Comparison of ENCODE assay signal across 20 cellular contexts in genomic region chr5:33129309-33129708, GRCh38.
A peak's percentile ranks its signal among the peaks of the same experiment; 100 is the strongest.
DNase-seq lines count a peak whose midpoint lies in the region; ATAC-seq, FAIRE-seq and TF ChIP-seq lines count a peak whose summit lies in the region.
"Had no signal": no experiment of that assay in that cellular context is flagged by ENCODE, and none has a peak within 500 bp of the region (broad histone marks: within the 10 kb centered on the region; RNA-seq: fewer than 3 reads in every experiment).

No MANE protein-coding gene starts in this region.

- TF ChIP-seq POLR2A in NB4 (IDR thresholded peaks at IDR 0.05; ENCODE audit: extremely low read depth, insufficient read length) (no peak), HepG2 (IDR thresholded peaks at IDR 0.05; ENCODE audit: insufficient read depth in 1 of 2, low read depth in 2 of 2, low read length in 2 of 2) (no peak)

- no TSS peak for BruUV-seq in HepG2 (replicated peaks; lab: Mats Ljungman, UMichigan)

- POLR2A ChIA-PET in HepG2 (lab: Yijun Ruan, JAX) = no interaction called here

- 70% methylated on average over 1 of the region's 2 CpGs for WGBS in mesenchymal stem cell
- 0% methylated on average over 2 of the region's 2 CpGs for WGBS in HepG2 (ENCODE audit: low lambda C conversion rate)

- H3K36me3 ChIP-seq in mesenchymal stem cell (ENCODE audit: control insufficient read depth in 1 of 2, insufficient read depth in 2 of 2, low read depth in 1 of 2, low read length in 2 of 2) = no peaks in the 10 kb centered on the region
- H3K36me3 ChIP-seq in HepG2 (replicated peaks in 1 of 2; ENCODE audit: control insufficient read depth in 1 of 2, insufficient read depth in 2 of 2, low read length in 2 of 2) = no peaks in the 10 kb centered on the region
- H3K36me3 ChIP-seq in kidney (ENCODE audit: control insufficient read depth in 1 of 2, insufficient read depth in 2 of 2, low read length in 2 of 2) = no peaks in the 10 kb centered on the region

- H4K20me1 ChIP-seq in HepG2 (ENCODE audit: insufficient read depth, low read length) = no peaks in the 10 kb centered on the region

- FAIRE-seq in HepG2 (lab: Jason Lieb, UNC) (no peak), kidney (lab: Jason Lieb, UNC) (no peak)
- FAIRE-seq: HTR-8/SVneo had no signal

- no peak overlapping the region for H2BK15ac ChIP-seq in mesenchymal stem cell (ENCODE audit: low read depth, poor library complexity, severe bottlenecking)

- no peak overlapping the region for H4K91ac ChIP-seq in mesenchymal stem cell (ENCODE audit: low read length)

- in situ Hi-C loops in HepG2 (cut with HindIII; ENCODE audit: extremely low pct_ligation_motif_present, low pct_unique_long_range_greater_than_20kb) = no loop called here

- H2BK120ac ChIP-seq in mesenchymal stem cell (ENCODE audit: low read depth, low read length) = no peak overlapping the region

- peaks cover 9 to 23% (median 16%) of the 10 kb centered on the region in 7 donors for H3K9me3 Mint-ChIP-seq in CD14-positive monocyte

- no peaks in the 10 kb centered on the region for H3K79me1 ChIP-seq in mesenchymal stem cell (replicated peaks; ENCODE audit: low read length, poor library complexity, severe bottlenecking)

- TF ChIP-seq RAD21 in HepG2 (CRISPR knock-in tag; IDR thresholded peaks at IDR 0.05) = no peak

- H3K4me2 ChIP-seq in mesenchymal stem cell (ENCODE audit: low read length, poor library complexity, severe bottlenecking) (no peak overlapping the region), HepG2 (ENCODE audit: low read depth, low read length) (no peak overlapping the region)
- H3K4me2 ChIP-seq: SK-N-SH had no signal

- H2AFZ ChIP-seq in mesenchymal stem cell (ENCODE audit: low read depth, low read length) (no peak overlapping the region), HepG2 (ENCODE audit: low read length) (no peak overlapping the region)

- no peak overlapping the region for H4K8ac ChIP-seq in mesenchymal stem cell (ENCODE audit: low read length)

- no peak overlapping the region for H3K27ac ChIP-seq in mesenchymal stem cell (ENCODE audit: low read length, poor library complexity, severe bottlenecking)
- no peak overlapping the region for H3K27ac ChIP-seq in HepG2 (ENCODE audit: extremely low read length, insufficient read depth, low read length)
- H3K27ac ChIP-seq in kidney (ENCODE audit: low read depth in 2 of 2, low read length in 2 of 2) = no peak overlapping the region
- H3K27ac ChIP-seq: HL-60 had no signal

- H3K9ac ChIP-seq in mesenchymal stem cell (ENCODE audit: low read length) = no peak overlapping the region
- H3K9ac ChIP-seq in HepG2 (ENCODE audit: insufficient read depth, low read depth, low read length) = no peak overlapping the region
- H3K9ac ChIP-seq in kidney (ENCODE audit: low read length in 2 of 2) = no peak overlapping the region
- H3K9ac ChIP-seq: SK-N-SH had no signal

- DNase-seq in EH (ENCODE audit: low read depth) (peak; percentile 38), NB4 (ENCODE audit: low read depth) (peak; percentile 47), SKM-1 treated with dmso at 0.1 percent for 144 hours (lab: John Stamatoyannopoulos, UW; ENCODE audit: unreplicated experiment) (peak; percentile 15), mesenchymal stem cell (peak; percentile 19), HepG2 (ENCODE audit: low spot score) (no peak), kidney (no peak), CD14-positive monocyte (ENCODE audit: low spot score) (no peak), KG1 (lab: John Stamatoyannopoulos, UW) (no peak)
- DNase-seq: Calu3; CD4-positive, alpha-beta memory T cell; DMS53; H9; NCI-H1105; NCI-H1694 treated with DMSO at 0.1 percent for 48 hours; NCI-H2107; NCI-H345; NCI-H526 treated with DMSO at 0.1 percent for 48 hours; SK-N-SH had no signal

- ATAC-seq in HepG2 = no peak

- H3K27me3 Mint-ChIP-seq in CD14-positive monocyte (ENCODE audit: low read depth in 3 of 3) = no peaks in the 10 kb centered on the region
- H3K27me3 Mint-ChIP-seq: CD4-positive, alpha-beta memory T cell had no signal

- H3K9me3 ChIP-seq in mesenchymal stem cell (ENCODE audit: control insufficient read depth, low read length) (peaks cover 23% of the 10 kb centered on the region), HepG2 (ENCODE audit: low read length) (peaks cover 11% of the 10 kb centered on the region; the same call in 1 of the 2 replicates), kidney (ENCODE audit: control insufficient read depth in 1 of 2, low read length in 2 of 2) (peaks cover 0 to 17% of the 10 kb centered on the region in 2 donors)

- no peak overlapping the region for H2BK5ac ChIP-seq in mesenchymal stem cell (ENCODE audit: low read depth, low read length, poor library complexity, severe bottlenecking)

- TF ChIP-seq EP300 in HepG2 (IDR thresholded peaks at IDR 0.05; ENCODE audit: low read depth in 2 of 2, low read length in 2 of 2) (no peak), HepG2 (CRISPR knock-in tag; IDR thresholded peaks at IDR 0.05; ENCODE audit: borderline replicate concordance) (no peak)

- no peak overlapping the region for H3K4me3 ChIP-seq in NB4 (ENCODE audit: low read depth, low read length)
- H3K4me3 ChIP-seq in mesenchymal stem cell (ENCODE audit: insufficient read depth in 1 of 2, low read depth in 1 of 2, low read length in 2 of 2) = no peak overlapping the region
- no peak overlapping the region for H3K4me3 ChIP-seq in HepG2 (replicated peaks in 1 of 3; ENCODE audit: insufficient read depth in 1 of 3, low read depth in 2 of 3, low read length in 3 of 3)
- no peak overlapping the region for H3K4me3 ChIP-seq in kidney (ENCODE audit: low read length in 2 of 2)

- H2AK5ac ChIP-seq in mesenchymal stem cell (ENCODE audit: low read length, severe bottlenecking) = no peak overlapping the region

- no peak overlapping the region for H3K4ac ChIP-seq in mesenchymal stem cell (ENCODE audit: low read depth in 1 of 2, low read length in 2 of 2)

- no peaks in the 10 kb centered on the region for H3K36me3 Mint-ChIP-seq in CD14-positive monocyte

- peaks cover 4% of the 10 kb centered on the region for H3K4me1 Mint-ChIP-seq in CD14-positive monocyte
- H3K4me1 Mint-ChIP-seq: CD4-positive, alpha-beta memory T cell; H9 had no signal

- no peak overlapping the region for H3K4me3 Mint-ChIP-seq in CD14-positive monocyte
- H3K4me3 Mint-ChIP-seq: CD4-positive, alpha-beta memory T cell; H9 had no signal

- no peak overlapping the region for H3K18ac ChIP-seq in mesenchymal stem cell (ENCODE audit: low read depth in 1 of 2, low read length in 2 of 2)

- CTCF ChIA-PET in HepG2 (lab: Yijun Ruan, JAX; ENCODE audit: low intra/inter-chr PET ratio, low total read pairs) = no interaction called here

- intact Hi-C loops in HepG2 (cut with micrococcal nuclease; ENCODE audit: unreplicated experiment) = no loop called here
- intact Hi-C loops in kidney (cut with DNase I) = no loop called here
- intact Hi-C loops in CD14-positive monocyte (cut with micrococcal nuclease) = no loop called here

- no peak overlapping the region for H2BK12ac ChIP-seq in mesenchymal stem cell (ENCODE audit: low read length in 2 of 2)

- no peaks in the 10 kb centered on the region for H3K27me3 ChIP-seq in mesenchymal stem cell (ENCODE audit: control insufficient read depth in 1 of 2, insufficient read depth in 1 of 2, low read length in 2 of 2)
- no peaks in the 10 kb centered on the region for H3K27me3 ChIP-seq in HepG2 (ENCODE audit: control insufficient read depth in 1 of 2, insufficient read depth in 2 of 2, low read length in 2 of 2)

- no peaks in the 10 kb centered on the region for H3K79me2 ChIP-seq in HepG2 (ENCODE audit: insufficient read depth, low read length)

- H3K27ac Mint-ChIP-seq in CD14-positive monocyte = no peak overlapping the region
- H3K27ac Mint-ChIP-seq: CD4-positive, alpha-beta memory T cell; H9 had no signal

- no peaks in the 10 kb centered on the region for H3K4me1 ChIP-seq in mesenchymal stem cell (ENCODE audit: control insufficient read depth, insufficient read depth, low read depth, low read length)
- no peaks in the 10 kb centered on the region for H3K4me1 ChIP-seq in HepG2 (ENCODE audit: insufficient read depth, low read length)
- H3K4me1 ChIP-seq in kidney (ENCODE audit: control insufficient read depth in 1 of 2, insufficient read depth in 1 of 2, low read depth in 1 of 2, low read length in 2 of 2) = no peaks in the 10 kb centered on the region

- H3K23ac ChIP-seq in mesenchymal stem cell (ENCODE audit: low read length in 2 of 2) = no peak overlapping the region

- TF ChIP-seq CTCF in NB4 (IDR thresholded peaks at IDR 0.05; ENCODE audit: low read depth, low read length) (no peak), HepG2 (CRISPR knock-in tag; IDR thresholded peaks at IDR 0.05) (no peak), kidney (IDR thresholded peaks at IDR 0.05; ENCODE audit: borderline replicate concordance, extremely low read depth, insufficient read depth) (no peak), CD14-positive monocyte (IDR thresholded peaks at IDR 0.05) (no peak)

- H3K14ac ChIP-seq in mesenchymal stem cell (ENCODE audit: low read length in 2 of 2) = no peak overlapping the region

TF ChIP-seq in HepG2, 621 proteins besides CTCF, POLR2A, EP300 and RAD21 (continues in another document):
- TF ChIP-seq TFDP1 (CRISPR knock-in tag; IDR thresholded peaks at IDR 0.05; ENCODE audit: borderline replicate concordance) = no peak
- no peak for TF ChIP-seq ZKSCAN5 (CRISPR knock-in tag; IDR thresholded peaks at IDR 0.05)
- no peak for TF ChIP-seq ZNF432 (CRISPR knock-in tag; IDR thresholded peaks at IDR 0.05; ENCODE audit: borderline replicate concordance)
- no peak for TF ChIP-seq ZNF619 (CRISPR knock-in tag; IDR thresholded peaks at IDR 0.05)

Comparison
In these comparisons a context has a peak if more than half of its experiments do, and no peak if none do; other contexts are left out.
1. DNase-seq: peak in EH (single experiment), NB4 (single experiment), SKM-1 treated with dmso at 0.1 percent for 144 hours (single experiment) and mesenchymal stem cell (single experiment); none in HepG2 (single experiment), kidney (single experiment), CD14-positive monocyte (single experiment) and KG1 (single experiment).